In the genomic region with DNA sequence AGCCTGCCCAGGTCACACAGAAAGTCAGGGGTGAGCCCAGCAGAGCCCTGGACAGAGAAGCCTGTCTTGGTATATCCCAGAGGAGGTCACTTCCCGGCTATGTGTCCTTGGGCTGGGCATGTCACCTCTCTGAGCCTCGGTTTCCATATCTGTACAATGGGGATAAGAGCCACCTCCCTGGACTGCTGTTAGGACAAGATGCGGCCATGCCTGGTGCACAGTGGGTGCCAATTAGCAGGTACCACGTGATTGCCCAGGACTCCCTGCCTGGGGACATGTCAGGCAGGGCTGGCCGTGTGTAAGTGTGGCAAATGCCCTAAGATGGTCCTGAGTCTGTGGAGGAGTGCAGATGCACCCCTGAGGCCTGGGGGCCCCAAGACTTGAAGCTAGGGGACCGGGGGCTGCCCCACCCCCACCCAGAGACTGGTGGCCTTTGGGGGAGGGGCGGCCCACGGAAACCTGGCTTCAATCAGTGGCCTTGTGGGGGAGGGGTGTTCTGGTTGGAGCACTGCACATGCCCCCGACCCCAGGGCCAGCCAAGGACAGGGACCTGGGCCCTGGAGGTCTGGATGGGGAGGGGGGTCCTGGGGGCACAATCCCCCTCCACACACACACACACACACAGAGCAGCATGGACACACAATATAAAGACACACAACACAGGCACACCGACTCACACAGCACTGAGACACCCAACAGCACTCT, we compare ENCODE assay signal across 14 cellular contexts. TPM values are rescaled to one million over a fixed set of nuclear protein-coding genes. Genes with fewer than 3 reads are reported as not detected.
DNase-seq lines count a peak whose midpoint lies in the region; ATAC-seq and TF ChIP-seq lines count a peak whose summit lies in the region.
"Had no signal": no experiment of that assay in that cellular context is flagged by ENCODE, and none has a peak within 500 bp of the region (broad histone marks: within the 10 kb centered on the region; RNA-seq: fewer than 3 reads in every experiment).

No MANE protein-coding gene starts in this region.

- peak; percentile 41 for DNase-seq in BE2C
- peak; percentile 72 for DNase-seq in NCI-H69 (lab: John Stamatoyannopoulos, UW)
- no peak for DNase-seq in esophagus squamous epithelium (lab: John Stamatoyannopoulos, UW)
- no peak for DNase-seq in sciatic nerve (ENCODE audit: low spot score)
- no peak for DNase-seq in stimulated activated CD4-positive, alpha-beta T cell treated with anti-CD3 and anti-CD28 coated beads, Interleukin-2, amount 100 ng/mL, for 24 hours
- no peak for DNase-seq in GM10266 (ENCODE audit: extremely low spot score)
- DNase-seq: activated naive CD8-positive, alpha-beta T cell treated with anti-CD3 and anti-CD28 coated beads, Interleukin-2, amount 10 ng/mL, durations not matched to agents 7 days and 5 days; effector CD4-positive, alpha-beta T cell; NCI-H2081; T-helper 17 cell had no signal

- whole genome bisulfite sequencing in esophagus squamous epithelium, 2 donors, result 60 to 68% methylated on average over 1 to 2 of the region's 10 CpGs

- TF ChIP-seq POLR2A in esophagus squamous epithelium (IDR thresholded peaks at IDR 0.05), result no peak

- H3K4me1 ChIP-seq in BE2C (peaks cover 5% of the 10 kb centered on the region), esophagus squamous epithelium (peaks cover 0 to 5% (median 0%) of the 10 kb centered on the region in 3 donors)

- peak overlapping the region in 1 of 4 donors; percentile 39 for H3K27ac ChIP-seq in esophagus squamous epithelium

- ATAC-seq in sciatic nerve (peak; percentile 36), GM21717 (IDR thresholded peaks at IDR 0.05; ENCODE audit: unreplicated experiment) (no peak), HG02610 (IDR thresholded peaks at IDR 0.05; ENCODE audit: unreplicated experiment) (no peak)
- ATAC-seq: T-helper 17 cell had no signal

- TF ChIP-seq CTCF in BE2C (IDR thresholded peaks at IDR 0.05; ENCODE audit: low read depth, low read length), result no peak
- TF ChIP-seq CTCF in esophagus squamous epithelium (IDR thresholded peaks at IDR 0.05), result no peak
- no peak for TF ChIP-seq CTCF in GM10266 (IDR thresholded peaks at IDR 0.05; ENCODE audit: control insufficient read depth, insufficient read depth, low read depth, missing control alignments)

- no peaks in the 10 kb centered on the region for H3K27me3 ChIP-seq in BE2C
- H3K27me3 ChIP-seq in esophagus squamous epithelium, result no peaks in the 10 kb centered on the region

- H3K9me3 ChIP-seq in BE2C (no peaks in the 10 kb centered on the region), esophagus squamous epithelium (no peaks in the 10 kb centered on the region)

- H3K4me3 ChIP-seq in BE2C (ENCODE audit: low read depth, low read length) (peak overlapping the region; percentile 58), esophagus squamous epithelium (peak overlapping the region in 3 of 4 donors; percentile 25 to 55 (median 36))
- H3K4me3 ChIP-seq: GM23338 had no signal

- intact Hi-C loops in esophagus squamous epithelium (cut with DNase I) (no loop called here), sciatic nerve (cut with DNase I) (no loop called here)

- H3K36me3 ChIP-seq in BE2C (no peaks in the 10 kb centered on the region), esophagus squamous epithelium (no peaks in the 10 kb centered on the region)

RNA-seq across cellular contexts. Expression of gene TMEM119, which starts 0.9 kb away (rescaled TPM):
- 10.9 TPM for polyA plus RNA-seq in BE2C (2012; ENCODE audit: insufficient read depth, insufficient read length, low read depth)
- total RNA-seq in esophagus squamous epithelium (1 to 10 TPM in 3 of 4 donors, under 1 TPM in 1; 0.08 to 4.8 (median 2.0) TPM), sciatic nerve (31.1 TPM)
- total RNA-seq: OCI-LY7 had no signal

RNA-seq across cellular contexts. Expression of gene ISCU, which starts 34.6 kb away (rescaled TPM):
- polyA plus RNA-seq in BE2C (2012; ENCODE audit: insufficient read depth, insufficient read length, low read depth), result 185 TPM
- total RNA-seq in esophagus squamous epithelium, result 100 to 1,000 TPM in 1 of 4 donors, 10 to 100 TPM in 3; 50.7 to 132 (median 85.3) TPM
- 132 TPM for total RNA-seq in sciatic nerve

RNA-seq across cellular contexts. Expression of gene SART3, which starts 36.0 kb away (rescaled TPM):
- 117 TPM for polyA plus RNA-seq in BE2C (2012; ENCODE audit: insufficient read depth, insufficient read length, low read depth)
- total RNA-seq in esophagus squamous epithelium, result 10 to 100 TPM; 37.0 to 68.7 (median 48.2) TPM
- 56.4 TPM for total RNA-seq in sciatic nerve

RNA-seq across cellular contexts. Expression of gene SELPLG, which starts 36.7 kb away (rescaled TPM):
- 1.4 TPM for polyA plus RNA-seq in BE2C (2012; ENCODE audit: insufficient read depth, insufficient read length, low read depth)
- total RNA-seq in esophagus squamous epithelium (10 to 100 TPM in 1 of 4 donors, 1 to 10 TPM in 3; 2.5 to 10.1 (median 5.6) TPM), sciatic nerve (12.3 TPM)

Comparison
In these comparisons a context has a peak if more than half of its experiments do, and no peak if none do; other contexts are left out.
1. DNase-seq: peak in BE2C (single experiment) and NCI-H69 (single experiment); none in esophagus squamous epithelium (single experiment), sciatic nerve (single experiment), stimulated activated CD4-positive, alpha-beta T cell treated with anti-CD3 and anti-CD28 coated beads, Interleukin-2, amount 100 ng/mL, for 24 hours (0 of 2) and GM10266 (single experiment).